Comparison of ENCODE assay signal across 11 cellular contexts in genomic region chr11:61969391-61969758, GRCh38. TPM values are rescaled to one million over a fixed set of nuclear protein-coding genes. Genes with fewer than 3 reads are reported as not detected.
DNase-seq lines count a peak whose midpoint lies in the region; ATAC-seq and TF ChIP-seq lines count a peak whose summit lies in the region.
"Had no signal": no experiment of that assay in that cellular context is flagged by ENCODE, and none has a peak within 500 bp of the region (broad histone marks: within the 10 kb centered on the region; RNA-seq: fewer than 3 reads in every experiment).

No MANE protein-coding gene starts in this region.

- H3K36me3 Mint-ChIP-seq in activated CD4-positive, alpha-beta T cell treated with anti-CD3 and anti-CD28 coated beads, Interleukin-2, amount 10 ng/mL, durations not matched to agents 24 days and 14 days (ENCODE audit: low read depth), result peaks cover 23% of the 10 kb centered on the region

- peaks cover 58% of the 10 kb centered on the region for H3K4me1 ChIP-seq in adipocyte (ENCODE audit: control insufficient read depth, insufficient read depth, low read length)
- H3K4me1 ChIP-seq in right lobe of liver, result peaks cover 0 to 68% (median 32%) of the 10 kb centered on the region in 4 donors

- H3K4me3 ChIP-seq in adipocyte (ENCODE audit: low read length), result peak overlapping the region; percentile 98
- H3K4me3 ChIP-seq in right lobe of liver, result no peak overlapping the region

- peak overlapping the region; percentile 92 for H3K4me3 Mint-ChIP-seq in activated CD4-positive, alpha-beta T cell treated with anti-CD3 and anti-CD28 coated beads, Interleukin-2, amount 10 ng/mL, durations not matched to agents 24 days and 14 days

- intact Hi-C loops in activated CD4-positive, alpha-beta T cell treated with anti-CD3 and anti-CD28 coated beads, Interleukin-2, amount 10 ng/mL, durations not matched to agents 24 days and 14 days (cut with micrococcal nuclease), result loop anchor here (2.0 to 5.0 kb wide), 4 partner anchors 77 to 153 kb away; partner anchors contain the start of genes FADS3 and INCENP
- intact Hi-C loops in right lobe of liver (cut with DNase I), result no loop called here

- no peaks in the 10 kb centered on the region for H3K27me3 Mint-ChIP-seq in activated CD4-positive, alpha-beta T cell treated with anti-CD3 and anti-CD28 coated beads, Interleukin-2, amount 10 ng/mL, durations not matched to agents 24 days and 14 days

- H3K9me3 ChIP-seq in adipocyte (ENCODE audit: control insufficient read depth, low read length) (no peaks in the 10 kb centered on the region), right lobe of liver (no peaks in the 10 kb centered on the region)

- no peak for ATAC-seq in right lobe of liver
- no peak for ATAC-seq in GM21528 (IDR thresholded peaks at IDR 0.05; ENCODE audit: low FRiP score, unreplicated experiment)
- ATAC-seq: left lobe of liver had no signal

- H3K27ac Mint-ChIP-seq in activated CD4-positive, alpha-beta T cell treated with anti-CD3 and anti-CD28 coated beads, Interleukin-2, amount 10 ng/mL, durations not matched to agents 24 days and 14 days, result peak overlapping the region; percentile 66

- no peak for DNase-seq in activated CD4-positive, alpha-beta T cell treated with anti-CD3 and anti-CD28 coated beads, Interleukin-2, amount 10 ng/mL, durations not matched to agents 24 days and 14 days
- no peak for DNase-seq in activated CD4-positive, alpha-beta T cell treated with anti-CD3 and anti-CD28 coated beads for 48 hours
- no peak for DNase-seq in adipocyte (ENCODE audit: low read depth)
- no peak for DNase-seq in right lobe of liver
- peak; percentile 31 for DNase-seq in superior temporal gyrus (ENCODE audit: extremely low spot score)
- DNase-seq in AML-193 (lab: John Stamatoyannopoulos, UW), result no peak
- no peak for DNase-seq in KBM-7
- DNase-seq: H7, NCI-H69 had no signal

- no peak for TF ChIP-seq CTCF in right lobe of liver (IDR thresholded peaks at IDR 0.05)

- H3K4me1 Mint-ChIP-seq in activated CD4-positive, alpha-beta T cell treated with anti-CD3 and anti-CD28 coated beads, Interleukin-2, amount 10 ng/mL, durations not matched to agents 24 days and 14 days, result peaks cover 57% of the 10 kb centered on the region

- H3K36me3 ChIP-seq in adipocyte (ENCODE audit: control insufficient read depth, insufficient read depth, low read length, severe bottlenecking) (peaks cover 20% of the 10 kb centered on the region), right lobe of liver (peaks cover 0 to 18% (median 10%) of the 10 kb centered on the region in 4 donors)

- no peak for TF ChIP-seq POLR2A in right lobe of liver (IDR thresholded peaks at IDR 0.05)

- in situ Hi-C loops in KBM-7 (cut with MboI; ENCODE audit: low pct_unique_long_range_greater_than_20kb, low sequenced_read_pairs), result no loop called here

- 92% methylated on average over 7 of the region's 7 CpGs for WGBS in right lobe of liver (ENCODE audit: insufficient coverage, low coverage, low lambda C conversion rate, missing lambda C conversion rate)

- H3K27ac ChIP-seq in right lobe of liver, result peak overlapping the region in 2 of 3 donors; percentile 86 to 94

- H3K9me3 Mint-ChIP-seq in activated CD4-positive, alpha-beta T cell treated with anti-CD3 and anti-CD28 coated beads, Interleukin-2, amount 10 ng/mL, durations not matched to agents 24 days and 14 days, result no peaks in the 10 kb centered on the region

- no peaks in the 10 kb centered on the region for H3K27me3 ChIP-seq in adipocyte (replicated peaks; ENCODE audit: control insufficient read depth, insufficient read depth, low read length)
- H3K27me3 ChIP-seq in right lobe of liver, result no peaks in the 10 kb centered on the region

- peak overlapping the region; percentile 100 for H3K9ac ChIP-seq in adipocyte (ENCODE audit: low read length)

RNA-seq across cellular contexts. Expression of gene FTH1, which starts 1.9 kb away (rescaled TPM):
- 500 and 515 TPM in 2 replicates for total RNA-seq in activated CD4-positive, alpha-beta T cell treated with anti-CD3 and anti-CD28 coated beads, Interleukin-2, amount 10 ng/mL, durations not matched to agents 24 days and 14 days
- total RNA-seq in right lobe of liver, result 1,000 to 10,000 TPM; 1,131 to 2,981 (median 2,140) TPM

RNA-seq across cellular contexts. Expression of gene BEST1, which starts 19.2 kb away (rescaled TPM):
- 0.07 TPM in 1 of 2 replicates, not detected in the other for total RNA-seq in activated CD4-positive, alpha-beta T cell treated with anti-CD3 and anti-CD28 coated beads, Interleukin-2, amount 10 ng/mL, durations not matched to agents 24 days and 14 days
- total RNA-seq in right lobe of liver, result 1 to 10 TPM in 3 of 6 experiments, under 1 TPM in 3; 0.55 to 2.3 (median 0.91) TPM

RNA-seq across cellular contexts. Expression of gene RAB3IL1, which starts 52.0 kb away (rescaled TPM):
- 0.12 and 0.26 TPM in 2 replicates for total RNA-seq in activated CD4-positive, alpha-beta T cell treated with anti-CD3 and anti-CD28 coated beads, Interleukin-2, amount 10 ng/mL, durations not matched to agents 24 days and 14 days
- total RNA-seq in right lobe of liver, result 1 to 10 TPM; 3.2 to 9.1 (median 4.2) TPM
